Comparison of ENCODE assay signal across 10 cellular contexts in genomic region chr3:43773273-43774104, GRCh38.
A peak's percentile ranks its signal among the peaks of the same experiment; 100 is the strongest.
DNase-seq lines count a peak whose midpoint lies in the region; ATAC-seq, FAIRE-seq and TF ChIP-seq lines count a peak whose summit lies in the region.
"Had no signal": no experiment of that assay in that cellular context is flagged by ENCODE, and none has a peak within 500 bp of the region (broad histone marks: within the 10 kb centered on the region; RNA-seq: fewer than 3 reads in every experiment).

No MANE protein-coding gene starts in this region.

- no peak for FAIRE-seq in H1 (lab: Jason Lieb, UNC)

- CTCF ChIA-PET in Calu3 (lab: Charles Lee) = no interaction called here
- CTCF ChIA-PET in H1 (lab: Charles Lee; ENCODE audit: partially characterized antibody) = interaction anchor here (0.5 kb wide), 1 partner anchor 141 kb away, joined by 5 read pairs; no protein-coding TSS in a partner anchor

- H3K9ac ChIP-seq in NT2/D1 (ENCODE audit: insufficient read length, low read depth) (peak overlapping the region; percentile 34), H1 (replicated peaks in 1 of 4; ENCODE audit: extremely low read depth in 1 of 4, low read depth in 3 of 4, low read length in 3 of 4) (no peak overlapping the region), neural progenitor cell (no peak overlapping the region)

- H3K79me1 ChIP-seq in H1 (ENCODE audit: low read depth, low read length) = no peaks in the 10 kb centered on the region

- H4K91ac ChIP-seq in H1 (replicated peaks; ENCODE audit: insufficient read length, low read length) = no peak overlapping the region

- H3K4me1 ChIP-seq in NT2/D1 (ENCODE audit: insufficient read depth, insufficient read length) (peaks cover 5% of the 10 kb centered on the region), H1 (replicated peaks in 1 of 4; ENCODE audit: control insufficient read depth in 3 of 4, insufficient read depth in 4 of 4, low read length in 3 of 4) (peaks cover 0 to 8% (median 2%) of the 10 kb centered on the region in 4 experiments; a peak in 2 of 7 replicates), neural progenitor cell (peaks cover 11% of the 10 kb centered on the region)

- ATAC-seq in HG02884 (IDR thresholded peaks at IDR 0.05; ENCODE audit: unreplicated experiment) (no peak), GM21529 (IDR thresholded peaks at IDR 0.05; ENCODE audit: unreplicated experiment) (no peak)

- peak overlapping the region; percentile 44; the same call in 1 of the 2 replicates for H3K18ac ChIP-seq in H1 (ENCODE audit: extremely low read depth, low read length)

- peak overlapping the region; percentile 47; the same call in 1 of the 2 replicates for H4K8ac ChIP-seq in H1 (ENCODE audit: extremely low read depth, insufficient read depth, low read length)

- H3K36me3 Mint-ChIP-seq in Calu3 (ENCODE audit: insufficient read depth, unreplicated experiment) (peaks cover 9% of the 10 kb centered on the region), neural progenitor cell (no peaks in the 10 kb centered on the region)
- H3K36me3 Mint-ChIP-seq: activated naive CD8-positive, alpha-beta T cell had no signal

- H2AFZ ChIP-seq in H1 (ENCODE audit: low read length) (peak overlapping the region; percentile 61), neural progenitor cell (replicated peaks) (peak overlapping the region; percentile 81)

- DNase-seq in Calu3 = no peak
- no peak for DNase-seq in NT2/D1 (ENCODE audit: low read depth, low spot score)
- no peak for DNase-seq in H1 (ENCODE audit: low read depth in 1 of 2, low spot score in 2 of 2)
- peak; percentile 19 for DNase-seq in neural progenitor cell (ENCODE audit: low spot score)
- no peak for DNase-seq in kidney glomerular epithelial cell (lab: John Stamatoyannopoulos, UW)
- DNase-seq in effector CD4-positive, alpha-beta T cell = no peak

- no peaks in the 10 kb centered on the region for H3K9me3 ChIP-seq in NT2/D1 (ENCODE audit: insufficient read depth, low read length)
- no peaks in the 10 kb centered on the region; a peak in 1 of 4 replicates for H3K9me3 ChIP-seq in H1 (ENCODE audit: insufficient read depth in 2 of 2, low read depth in 1 of 2, low read length in 1 of 2)
- no peaks in the 10 kb centered on the region for H3K9me3 ChIP-seq in neural progenitor cell (ENCODE audit: low read depth)
- H3K9me3 ChIP-seq: SJSA1 had no signal

- H3K27me3 Mint-ChIP-seq in Calu3 (ENCODE audit: unreplicated experiment) (peaks cover 14% of the 10 kb centered on the region), neural progenitor cell (ENCODE audit: insufficient read depth, low read depth) (peaks cover 2% of the 10 kb centered on the region)
- H3K27me3 Mint-ChIP-seq: activated naive CD8-positive, alpha-beta T cell had no signal

- no peak overlapping the region for H3K4ac ChIP-seq in H1 (replicated peaks; ENCODE audit: insufficient read length, low read depth, low read length)

- H3K79me2 ChIP-seq in H1 (ENCODE audit: control insufficient read depth in 1 of 2, insufficient read depth in 2 of 2, low read length in 2 of 2) = no peaks in the 10 kb centered on the region
- H3K79me2 ChIP-seq in neural progenitor cell (ENCODE audit: low read depth) = no peaks in the 10 kb centered on the region

- intact Hi-C loops in Calu3 (cut with micrococcal nuclease; ENCODE audit: unreplicated experiment) = no loop called here

- no peaks in the 10 kb centered on the region for H3K23me2 ChIP-seq in H1 (ENCODE audit: low read depth, low read length)

- peak overlapping the region; percentile 20; the same call in 1 of the 2 replicates for H2BK5ac ChIP-seq in H1 (ENCODE audit: low read depth, low read length)

- no peak overlapping the region for H4K5ac ChIP-seq in H1 (ENCODE audit: insufficient read length, low read depth, low read length)

- BruUV-seq in Calu3 (replicated peaks; lab: Mats Ljungman, UMichigan) = no TSS peak

- TF ChIP-seq CTCF in Calu3 (IDR thresholded peaks at IDR 0.05; ENCODE audit: unreplicated experiment) (no peak), H1 (IDR thresholded peaks at IDR 0.05; ENCODE audit: control extremely low read depth in 1 of 3, insufficient read depth in 1 of 3, low read depth in 1 of 3, low read length in 3 of 3) (no peak), neural progenitor cell (IDR thresholded peaks at IDR 0.05) (no peak)

- H3K4me2 ChIP-seq in H1 (ENCODE audit: insufficient read depth in 1 of 2, low read depth in 2 of 2, low read length in 2 of 2) (no peak overlapping the region), neural progenitor cell (no peak overlapping the region)

- H2BK20ac ChIP-seq in H1 (ENCODE audit: low read length) = peak overlapping the region; percentile 27; the same call in 1 of the 2 replicates

- no peak overlapping the region for H2BK12ac ChIP-seq in H1 (ENCODE audit: low read depth, low read length)

- H3K14ac ChIP-seq in H1 (ENCODE audit: insufficient read length) = no peak overlapping the region

- TF ChIP-seq RAD21 in H1 (IDR thresholded peaks at IDR 0.05 in 1 of 2, conservative IDR thresholded peaks at IDR 0.05 in 1 of 2; ENCODE audit: low read depth in 2 of 2, low read length in 2 of 2) = no peak

- H3K4me1 Mint-ChIP-seq in Calu3 (ENCODE audit: low read depth, unreplicated experiment) = peaks cover 25% of the 10 kb centered on the region
- H3K4me1 Mint-ChIP-seq in neural progenitor cell = peaks cover 9% of the 10 kb centered on the region

- POLR2A ChIA-PET in H1 (lab: Charles Lee; ENCODE audit: partially characterized antibody) = interaction anchor here (0.7 kb wide), 1 partner anchor 14 kb away, joined by 3 read pairs; no protein-coding TSS in a partner anchor

- no peak overlapping the region for H3K4me3 Mint-ChIP-seq in Calu3 (ENCODE audit: low read depth, unreplicated experiment)
- H3K4me3 Mint-ChIP-seq in neural progenitor cell = peak overlapping the region; percentile 13
- H3K4me3 Mint-ChIP-seq: activated naive CD8-positive, alpha-beta T cell had no signal

- H3K27me3 ChIP-seq in NT2/D1 (ENCODE audit: insufficient read depth, insufficient read length) (no peaks in the 10 kb centered on the region), H1 (replicated peaks in 1 of 4; ENCODE audit: control insufficient read depth in 3 of 4, extremely low read depth in 1 of 4, insufficient read depth in 3 of 4, low read length in 3 of 4) (peaks cover 0 to 2% (median 0%) of the 10 kb centered on the region in 4 experiments; a peak in 3 of 7 replicates), neural progenitor cell (no peaks in the 10 kb centered on the region)
- H3K27me3 ChIP-seq: SJSA1 had no signal

- no peak overlapping the region for H2BK15ac ChIP-seq in H1 (ENCODE audit: low read length)

- no peak overlapping the region for H3K23ac ChIP-seq in H1 (ENCODE audit: insufficient read length)

- H3K27ac Mint-ChIP-seq in Calu3 (ENCODE audit: unreplicated experiment) = peak overlapping the region; percentile 39
- H3K27ac Mint-ChIP-seq in neural progenitor cell = no peak overlapping the region
- H3K27ac Mint-ChIP-seq: activated naive CD8-positive, alpha-beta T cell had no signal

- no peaks in the 10 kb centered on the region for H3F3A ChIP-seq in neural progenitor cell (ENCODE audit: low read depth)

- H3K27ac ChIP-seq in H1 (ENCODE audit: low read depth, low read length) (no peak overlapping the region), neural progenitor cell (no peak overlapping the region)
- H3K27ac ChIP-seq: SJSA1 had no signal

- H3K36me3 ChIP-seq in NT2/D1 (ENCODE audit: insufficient read depth, insufficient read length, low read length) (no peaks in the 10 kb centered on the region), H1 (ENCODE audit: control insufficient read depth in 2 of 4, insufficient read depth in 4 of 4, low read length in 3 of 4) (no peaks in the 10 kb centered on the region), neural progenitor cell (no peaks in the 10 kb centered on the region)
- H3K36me3 ChIP-seq: SJSA1 had no signal

- H4K20me1 ChIP-seq in H1 (replicated peaks in 1 of 2; ENCODE audit: control insufficient read depth in 1 of 2, insufficient read depth in 2 of 2, low read length in 2 of 2) (no peaks in the 10 kb centered on the region), neural progenitor cell (ENCODE audit: low read depth) (no peaks in the 10 kb centered on the region)

- H2AK5ac ChIP-seq in H1 (ENCODE audit: low read depth, low read length) = no peak overlapping the region

- no peak overlapping the region for H3K4me3 ChIP-seq in NT2/D1 (ENCODE audit: insufficient read length, low read depth)
- no peak overlapping the region for H3K4me3 ChIP-seq in H1 (ENCODE audit: extremely low read depth in 1 of 4, insufficient read depth in 2 of 4, low read depth in 3 of 4, low read length in 4 of 4)
- H3K4me3 ChIP-seq in neural progenitor cell = no peak overlapping the region
- H3K4me3 ChIP-seq: SJSA1 had no signal

- no peak for TF ChIP-seq POLR2A in H1 (IDR thresholded peaks at IDR 0.05; ENCODE audit: control extremely low read depth in 1 of 2, low read depth in 2 of 2, low read length in 2 of 2)

- no peak overlapping the region for H2BK120ac ChIP-seq in H1 (replicated peaks; ENCODE audit: low read depth, low read length)

- no peak overlapping the region for H3K56ac ChIP-seq in H1 (replicated peaks; ENCODE audit: insufficient read length, low read depth, low read length)

- 74% methylated on average over 10 of the region's 10 CpGs; no CpG with 5 or more reads in 1 of the 2 experiments for WGBS in H1 (ENCODE audit: extremely low coverage in 1 of 2, insufficient coverage in 1 of 2, insufficient read length in 1 of 2, insufficient replicate concordance in 2 of 2, low coverage in 1 of 2, low lambda C conversion rate in 2 of 2, missing lambda C conversion rate in 1 of 2), 2 experiments

- TF ChIP-seq EP300 in H1 (IDR thresholded peaks at IDR 0.05; ENCODE audit: borderline replicate concordance in 1 of 2, low read depth in 2 of 2, low read length in 2 of 2) = no peak

- H3K9me3 Mint-ChIP-seq in Calu3 (ENCODE audit: low read depth, unreplicated experiment) = no peaks in the 10 kb centered on the region
- H3K9me3 Mint-ChIP-seq in neural progenitor cell = no peaks in the 10 kb centered on the region
